ENCODE assay signal across 8 cellular contexts in genomic region chr9:16726718-16727451, GRCh38.
DNase-seq lines count a peak whose midpoint lies in the region; ATAC-seq lines count a peak whose summit lies in the region.

No MANE protein-coding gene starts in this region.

- H3K4me3 Mint-ChIP-seq in central memory CD8-positive, alpha-beta T cell, result peak overlapping the region; percentile 38

- peaks cover 32% of the 10 kb centered on the region for H3K27me3 Mint-ChIP-seq in central memory CD8-positive, alpha-beta T cell

- no peaks in the 10 kb centered on the region for H3K36me3 Mint-ChIP-seq in central memory CD8-positive, alpha-beta T cell (ENCODE audit: insufficient read depth)

- H3K27ac Mint-ChIP-seq in central memory CD8-positive, alpha-beta T cell (ENCODE audit: low read depth), result no peak overlapping the region

- no peaks in the 10 kb centered on the region for H3K4me1 Mint-ChIP-seq in central memory CD8-positive, alpha-beta T cell

- peak; percentile 49 for DNase-seq in DMS53 (lab: John Stamatoyannopoulos, UW)
- DNase-seq in DMS53 treated with DMSO at 0.1 percent for 48 hours (lab: John Stamatoyannopoulos, UW; ENCODE audit: unreplicated experiment), result no peak
- DNase-seq in NCI-H226, result peak; percentile 95
- no peak for DNase-seq in central memory CD8-positive, alpha-beta T cell (ENCODE audit: low spot score in 2 of 2)
- peak; percentile 93 for DNase-seq in iris pigment epithelial cell (ENCODE audit: low read depth)

- H3K27ac ChIP-seq in skin epidermis, result peak overlapping the region; percentile 54 to 96 (median 84)

- ATAC-seq in central memory CD8-positive, alpha-beta T cell (replicated peaks; ENCODE audit: extremely low read depth, poor library complexity, severe bottlenecking), result no peak
- ATAC-seq in HG03135 (IDR thresholded peaks at IDR 0.05; ENCODE audit: unreplicated experiment), result no peak
- ATAC-seq in HG03571 (IDR thresholded peaks at IDR 0.05; ENCODE audit: unreplicated experiment), result no peak

- H3K9me3 Mint-ChIP-seq in central memory CD8-positive, alpha-beta T cell, result peaks cover 6% of the 10 kb centered on the region

- H3K4me3 ChIP-seq in skin epidermis, result peak overlapping the region; percentile 32 to 57 (median 47)

Comparison
In these comparisons a context has a peak if more than half of its experiments do, and no peak if none do; other contexts are left out.
1. DNase-seq: peak in DMS53 (single experiment), NCI-H226 (single experiment) and iris pigment epithelial cell (single experiment); none in DMS53 treated with DMSO at 0.1 percent for 48 hours (single experiment) and central memory CD8-positive, alpha-beta T cell (0 of 2).